ENCODE assay signal across 1 cellular context in the genomic region with DNA sequence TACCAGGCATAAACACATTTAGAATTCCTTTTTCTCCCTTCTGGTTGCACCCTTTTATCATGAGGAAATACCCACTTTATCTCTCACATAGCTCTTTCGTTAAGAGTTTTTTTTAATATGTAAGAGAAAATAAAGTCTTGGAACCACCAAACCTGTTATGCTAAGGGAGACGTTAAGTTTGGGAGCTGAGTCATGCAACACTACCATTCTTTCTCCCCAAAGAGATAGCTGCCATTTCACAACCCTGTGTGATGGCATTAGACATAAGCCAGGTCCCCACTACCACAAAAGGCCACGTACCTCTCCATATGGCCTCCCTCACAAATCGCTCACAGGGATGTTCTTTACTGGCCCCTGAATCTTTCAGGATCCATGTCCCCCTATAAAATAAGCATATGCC.
TF ChIP-seq lines count a peak whose summit lies in the region.

No MANE protein-coding gene starts in this region.

TF ChIP-seq in WTC11, 78 proteins besides CTCF, POLR2A, EP300 and RAD21 (continued from another document):
- no peak for TF ChIP-seq NFYB (CRISPR knock-in tag; conservative IDR thresholded peaks at IDR 0.05; ENCODE audit: low read depth)
- TF ChIP-seq, protein P1, sequence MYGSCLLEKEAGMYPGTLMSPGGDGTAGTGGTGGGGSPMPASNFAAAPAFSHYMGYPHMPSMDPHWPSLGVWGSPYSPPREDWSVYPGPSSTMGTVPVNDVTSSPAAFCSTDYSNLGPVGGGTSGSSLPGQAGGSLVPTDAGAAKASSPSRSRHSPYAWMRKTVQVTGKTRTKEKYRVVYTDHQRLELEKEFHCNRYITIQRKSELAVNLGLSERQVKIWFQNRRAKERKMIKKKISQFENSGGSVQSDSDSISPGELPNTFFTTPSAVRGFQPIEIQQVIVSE (CRISPR knock-in tag; IDR thresholded peaks at IDR 0.05; ENCODE audit: borderline replicate concordance): no peak
- TF ChIP-seq PRRX2 (CRISPR knock-in tag; IDR thresholded peaks at IDR 0.05): no peak
- TF ChIP-seq, protein P2, sequence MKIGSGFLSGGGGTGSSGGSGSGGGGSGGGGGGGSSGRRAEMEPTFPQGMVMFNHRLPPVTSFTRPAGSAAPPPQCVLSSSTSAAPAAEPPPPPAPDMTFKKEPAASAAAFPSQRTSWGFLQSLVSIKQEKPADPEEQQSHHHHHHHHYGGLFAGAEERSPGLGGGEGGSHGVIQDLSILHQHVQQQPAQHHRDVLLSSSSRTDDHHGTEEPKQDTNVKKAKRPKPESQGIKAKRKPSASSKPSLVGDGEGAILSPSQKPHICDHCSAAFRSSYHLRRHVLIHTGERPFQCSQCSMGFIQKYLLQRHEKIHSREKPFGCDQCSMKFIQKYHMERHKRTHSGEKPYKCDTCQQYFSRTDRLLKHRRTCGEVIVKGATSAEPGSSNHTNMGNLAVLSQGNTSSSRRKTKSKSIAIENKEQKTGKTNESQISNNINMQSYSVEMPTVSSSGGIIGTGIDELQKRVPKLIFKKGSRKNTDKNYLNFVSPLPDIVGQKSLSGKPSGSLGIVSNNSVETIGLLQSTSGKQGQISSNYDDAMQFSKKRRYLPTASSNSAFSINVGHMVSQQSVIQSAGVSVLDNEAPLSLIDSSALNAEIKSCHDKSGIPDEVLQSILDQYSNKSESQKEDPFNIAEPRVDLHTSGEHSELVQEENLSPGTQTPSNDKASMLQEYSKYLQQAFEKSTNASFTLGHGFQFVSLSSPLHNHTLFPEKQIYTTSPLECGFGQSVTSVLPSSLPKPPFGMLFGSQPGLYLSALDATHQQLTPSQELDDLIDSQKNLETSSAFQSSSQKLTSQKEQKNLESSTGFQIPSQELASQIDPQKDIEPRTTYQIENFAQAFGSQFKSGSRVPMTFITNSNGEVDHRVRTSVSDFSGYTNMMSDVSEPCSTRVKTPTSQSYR (CRISPR knock-in tag; IDR thresholded peaks at IDR 0.05): no peak
- no peak for TF ChIP-seq ELF4 (CRISPR knock-in tag; IDR thresholded peaks at IDR 0.05; ENCODE audit: low read depth)
- TF ChIP-seq NR2C2 (CRISPR knock-in tag; IDR thresholded peaks at IDR 0.05): no peak
- no peak for TF ChIP-seq TEAD4 (CRISPR knock-in tag; IDR thresholded peaks at IDR 0.05)
- no peak for TF ChIP-seq JAZF1 (CRISPR knock-in tag; IDR thresholded peaks at IDR 0.05)
- TF ChIP-seq NFE2L1 (CRISPR knock-in tag; IDR thresholded peaks at IDR 0.05): no peak
- no peak for TF ChIP-seq ZNF317 (CRISPR knock-in tag; IDR thresholded peaks at IDR 0.05; ENCODE audit: borderline replicate concordance, low read depth)
